Comparison of ENCODE assay signal across 14 cellular contexts in genomic region chr12:39354955-39355354, GRCh38.
"Had no signal": no experiment of that assay in that cellular context is flagged by ENCODE, and none has a peak within 500 bp of the region (broad histone marks: within the 10 kb centered on the region; RNA-seq: fewer than 3 reads in every experiment).

No MANE protein-coding gene starts in this region.

- H3K4me1 ChIP-seq: neural progenitor cell, testis had no signal

- H3K9me3 Mint-ChIP-seq: mesothelial cell of epicardium; neural progenitor cell; stimulated activated naive CD8-positive, alpha-beta T cell treated with anti-CD3 and anti-CD28 coated beads, Interleukin-15, amount 100 ng/mL, for 72 hours had no signal

- H3K9me3 ChIP-seq: ovary, testis had no signal

- H3K27ac Mint-ChIP-seq: mesothelial cell of epicardium; neural progenitor cell; stimulated activated naive CD8-positive, alpha-beta T cell treated with anti-CD3 and anti-CD28 coated beads, Interleukin-15, amount 100 ng/mL, for 72 hours had no signal

- H3K27me3 ChIP-seq: hepatocyte, neural progenitor cell, ovary, testis had no signal

- H3K4me3 Mint-ChIP-seq: mesothelial cell of epicardium; neural progenitor cell; stimulated activated naive CD8-positive, alpha-beta T cell treated with anti-CD3 and anti-CD28 coated beads, Interleukin-15, amount 100 ng/mL, for 72 hours had no signal

- H3K27me3 Mint-ChIP-seq: stimulated activated naive CD8-positive, alpha-beta T cell treated with anti-CD3 and anti-CD28 coated beads, Interleukin-15, amount 100 ng/mL, for 72 hours had no signal

- H3K36me3 ChIP-seq: neural progenitor cell, ovary had no signal

- H3K4me3 ChIP-seq: hepatocyte, neural progenitor cell, ovary, testis had no signal

- H3K4me1 Mint-ChIP-seq: stimulated activated naive CD8-positive, alpha-beta T cell treated with anti-CD3 and anti-CD28 coated beads, Interleukin-15, amount 100 ng/mL, for 72 hours had no signal

- ATAC-seq: stimulated activated naive CD8-positive, alpha-beta T cell treated with anti-CD3 and anti-CD28 coated beads, Interleukin-15, amount 100 ng/mL, for 72 hours had no signal

- DNase-seq: activated CD4-positive, alpha-beta T cell treated with anti-CD3 and anti-CD28 coated beads, Interleukin-2, amount 50 U/mL, for 48 hours; activated CD4-positive, CD25-positive, alpha-beta regulatory T cell treated with anti-CD3 and anti-CD28 coated beads, Interleukin-2, amount 50 U/mL, for 72 hours; activated naive CD4-positive, alpha-beta T cell; central memory CD4-positive, alpha-beta T cell; cortex of kidney; effector CD8-positive, alpha-beta T cell; ovary; stimulated activated CD4-positive, alpha-beta T cell treated with anti-CD3 and anti-CD28 coated beads, Interleukin-4, amount 100 ng/mL, for 4 hours; stimulated activated naive CD8-positive, alpha-beta T cell treated with anti-CD3 and anti-CD28 coated beads, Interleukin-15, amount 100 ng/mL, for 72 hours; testis had no signal

- H3K27ac ChIP-seq: epithelial cell of prostate, hepatocyte, neural progenitor cell, ovary, testis had no signal
